Comparison of ENCODE assay signal across 26 cellular contexts in genomic region chr6:128065072-128065471, GRCh38.
"Had no signal": no experiment of that assay in that cellular context is flagged by ENCODE, and none has a peak within 500 bp of the region (broad histone marks: within the 10 kb centered on the region; RNA-seq: fewer than 3 reads in every experiment).

No MANE protein-coding gene starts in this region.

- H3K27ac ChIP-seq: brain microvascular endothelial cell, coronary artery had no signal

- H3K27me3 ChIP-seq: brain microvascular endothelial cell, dorsolateral prefrontal cortex had no signal

- ATAC-seq: activated CD8-positive, alpha-beta T cell treated with anti-CD3 and anti-CD28 coated beads for 36 hours; activated T-cell treated with anti-CD3 and anti-CD28 coated beads, Interleukin-2, amount 50 U/mL, for 4 hours; activated T-helper 17 cell treated with anti-CD3 and anti-CD28 coated beads, Interleukin-2, amount 50 U/mL, for 72 hours; esophagus mucosa had no signal

- H3K36me3 ChIP-seq: brain microvascular endothelial cell had no signal

- H3K4me3 ChIP-seq: coronary artery, dorsolateral prefrontal cortex had no signal

- DNase-seq: activated CD4-positive, alpha-beta T cell treated with anti-CD3 and anti-CD28 coated beads for 48 hours; activated CD4-positive, alpha-beta T cell treated with anti-CD3 and anti-CD28 coated beads, Interleukin-2, amount 50 U/mL, for 1 hour; activated CD4-positive, alpha-beta T cell treated with anti-CD3 and anti-CD28 coated beads, Interleukin-2, amount 50 U/mL, for 48 hours; activated CD8-positive, alpha-beta memory T cell treated with anti-CD3 and anti-CD28 coated beads for 24 hours; activated CD8-positive, alpha-beta T cell treated with anti-CD3 and anti-CD28 coated beads for 36 hours; activated effector memory CD4-positive, alpha-beta T cell treated with Interleukin-2 at 50 U/mL for 16 hours; activated gamma-delta T cell treated with Interleukin-2 at 50 U/mL for 16 hours; activated naive CD4-positive, alpha-beta T cell treated with anti-CD3 and anti-CD28 coated beads, Interleukin-2, amount 50 U/mL, for 16 hours; activated naive CD4-positive, alpha-beta T cell treated with Interleukin-2 at 50 U/mL for 16 hours; activated T-cell treated with anti-CD3 and anti-CD28 coated beads, Interleukin-2, amount 50 U/mL, for 4 hours; amniotic stem cell; anterior cingulate cortex; brain microvascular endothelial cell; dorsolateral prefrontal cortex; effector memory CD4-positive, alpha-beta T cell; endodermal cell; foreskin fibroblast; head of caudate nucleus; hypothalamus; T-helper 2 cell had no signal

- FAIRE-seq: astrocyte, bronchial epithelial cell, frontal cortex had no signal
